5 cellular contexts compared by ENCODE assay signal in the genomic region with DNA sequence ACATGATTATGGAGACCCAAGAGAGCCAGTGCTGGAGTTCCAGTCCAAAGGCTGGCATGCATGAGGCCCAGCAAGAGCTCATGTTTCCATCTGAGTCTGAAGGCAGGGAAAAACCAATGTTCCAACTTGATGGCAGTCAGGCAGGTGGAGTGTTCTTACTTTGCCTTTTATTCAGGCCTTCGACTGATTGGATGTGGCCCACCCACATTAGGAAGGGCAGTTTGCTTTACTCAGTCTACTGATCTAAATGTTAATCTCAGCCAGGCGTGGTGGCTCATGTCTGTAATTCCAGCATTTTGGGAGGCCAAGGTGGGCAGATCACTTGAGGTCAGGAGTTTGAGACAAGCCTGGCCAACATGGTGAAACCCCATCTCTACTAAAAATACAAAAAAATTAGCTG. TPM values are rescaled to one million over a fixed set of nuclear protein-coding genes. Genes with fewer than 3 reads are reported as not detected.
"Had no signal": no experiment of that assay in that cellular context is flagged by ENCODE, and none has a peak within 500 bp of the region (broad histone marks: within the 10 kb centered on the region; RNA-seq: fewer than 3 reads in every experiment).

No MANE protein-coding gene starts in this region.

RNA-seq across cellular contexts. Expression of a gene that starts 56.3 kb away (rescaled TPM):
- total RNA-seq: HepG2, HT-29, HT1080, IMR-90 had no signal
- polyA plus RNA-seq: HepG2, IgD-negative memory B cell, IMR-90 had no signal
